In the genomic region with DNA sequence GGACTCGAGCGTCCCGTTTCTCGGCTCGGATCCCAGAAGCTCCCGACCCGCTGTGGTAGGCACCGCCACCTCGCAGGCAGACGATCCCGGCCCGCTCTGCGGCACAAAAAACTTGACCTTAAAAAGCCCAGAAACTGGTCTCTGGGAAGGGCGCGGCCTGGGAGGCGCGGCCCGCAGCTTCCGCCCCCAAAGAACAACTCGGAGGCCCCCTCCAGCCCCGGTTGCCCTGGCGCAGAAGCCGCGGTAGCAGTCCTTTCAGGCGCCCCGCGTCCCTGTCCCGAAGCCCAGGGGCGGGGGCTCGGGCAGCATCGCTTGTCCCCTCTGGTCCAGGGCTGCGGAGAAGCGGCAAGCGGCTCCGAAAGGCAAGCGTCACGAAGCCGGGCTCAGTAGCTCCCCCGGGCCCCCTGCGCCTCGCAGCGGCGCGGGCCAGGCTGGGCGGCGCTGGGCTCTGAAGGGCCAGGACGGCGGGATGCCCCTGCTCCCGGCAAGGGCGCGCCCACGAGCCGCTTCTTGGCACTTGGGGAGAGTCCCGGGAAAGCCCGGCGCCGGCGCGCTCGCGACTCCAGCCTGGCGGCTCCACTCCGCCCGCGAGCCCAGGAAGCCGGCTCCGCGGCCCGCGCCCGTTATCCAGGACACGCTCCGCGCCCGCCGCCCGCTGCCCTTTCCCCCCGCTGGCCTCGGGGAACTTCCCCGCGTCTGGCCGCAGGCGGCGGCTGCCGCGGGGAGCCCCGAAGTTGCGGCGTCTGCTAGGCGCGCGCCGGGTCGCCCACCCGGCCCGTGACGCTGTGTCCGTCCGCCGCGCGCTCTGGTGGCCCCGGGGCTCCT, we compare ENCODE assay signal across 8 cellular contexts. TPM values are rescaled to one million over a fixed set of nuclear protein-coding genes. Genes with fewer than 3 reads are reported as not detected.
DNase-seq lines count a peak whose midpoint lies in the region; ATAC-seq and TF ChIP-seq lines count a peak whose summit lies in the region.

A gene with protein sequence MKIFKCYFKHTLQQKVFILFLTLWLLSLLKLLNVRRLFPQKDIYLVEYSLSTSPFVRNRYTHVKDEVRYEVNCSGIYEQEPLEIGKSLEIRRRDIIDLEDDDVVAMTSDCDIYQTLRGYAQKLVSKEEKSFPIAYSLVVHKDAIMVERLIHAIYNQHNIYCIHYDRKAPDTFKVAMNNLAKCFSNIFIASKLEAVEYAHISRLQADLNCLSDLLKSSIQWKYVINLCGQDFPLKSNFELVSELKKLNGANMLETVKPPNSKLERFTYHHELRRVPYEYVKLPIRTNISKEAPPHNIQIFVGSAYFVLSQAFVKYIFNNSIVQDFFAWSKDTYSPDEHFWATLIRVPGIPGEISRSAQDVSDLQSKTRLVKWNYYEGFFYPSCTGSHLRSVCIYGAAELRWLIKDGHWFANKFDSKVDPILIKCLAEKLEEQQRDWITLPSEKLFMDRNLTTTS (minus strand): TSS at position 98 of the 825 bp plus-strand sequence. CDS start 22,521 bp downstream, outside the sequence.

- H3K9me3 ChIP-seq in CD4-positive, alpha-beta memory T cell (ENCODE audit: control insufficient read depth in 1 of 2, low read length in 2 of 2), result no peaks in the 10 kb centered on the region
- peaks cover 0 to 3% of the 10 kb centered on the region in 2 donors for H3K9me3 ChIP-seq in lung (ENCODE audit: control insufficient read depth in 2 of 2, insufficient read depth in 1 of 2, low read length in 1 of 2)

- TF ChIP-seq CTCF in lung (IDR thresholded peaks at IDR 0.05; ENCODE audit: control extremely low read depth, extremely low read depth), result no peak

- peaks cover 3 to 15% of the 10 kb centered on the region in 2 donors for H3K36me3 Mint-ChIP-seq in CD4-positive, alpha-beta memory T cell

- H3K27me3 Mint-ChIP-seq in CD4-positive, alpha-beta memory T cell, result peaks cover 0 to 3% of the 10 kb centered on the region in 2 donors

- no peaks in the 10 kb centered on the region for H3K36me3 ChIP-seq in CD4-positive, alpha-beta memory T cell (ENCODE audit: insufficient read depth, low read length)
- no peaks in the 10 kb centered on the region for H3K36me3 ChIP-seq in lung (ENCODE audit: control insufficient read depth in 2 of 2, insufficient read depth in 2 of 2, low read length in 2 of 2)

- intact Hi-C loops in CD4-positive, alpha-beta memory T cell (cut with micrococcal nuclease), result loop anchor here (1.0 to 10.0 kb wide), 5 partner anchors 8 to 630 kb away; partner anchors contain the start of genes CERT1 and POLK

- no peaks in the 10 kb centered on the region for H3K27me3 ChIP-seq in CD4-positive, alpha-beta memory T cell (ENCODE audit: insufficient read depth, low read length)
- H3K27me3 ChIP-seq in lung (ENCODE audit: control insufficient read depth, insufficient read depth), result no peaks in the 10 kb centered on the region

- peak; percentile 30 to 53 (median 44) for DNase-seq in CD4-positive, alpha-beta memory T cell
- DNase-seq in activated CD4-positive, CD25-positive, alpha-beta regulatory T cell treated with anti-CD3 and anti-CD28 coated beads, Interleukin-2, amount 50 U/mL, for 72 hours, result peak; percentile 70
- peak; percentile 23 for DNase-seq in effector CD4-positive, alpha-beta T cell
- peak; percentile 39 for DNase-seq in lung (ENCODE audit: low spot score)
- DNase-seq in stimulated activated naive CD4-positive, alpha-beta T cell treated with Interleukin-2 at 50 U/mL for 16 hours (lab: John Stamatoyannopoulos, UW), result peak; percentile 33
- DNase-seq in Ammon's horn (ENCODE audit: low spot score), result no peak

- H3K27ac ChIP-seq in CD4-positive, alpha-beta memory T cell (ENCODE audit: low read depth, low read length), result peak within 1 kb of the TSS; percentile 67
- peak within 1 kb of the TSS; percentile 61 to 81 for H3K27ac ChIP-seq in lung (ENCODE audit: low read depth in 1 of 2, low read length in 1 of 2)

- H3K4me1 ChIP-seq in CD4-positive, alpha-beta memory T cell (ENCODE audit: insufficient read depth, low read length), result peaks cover 78% of the 10 kb centered on the region
- H3K4me1 ChIP-seq in lung (ENCODE audit: control insufficient read depth in 2 of 2, insufficient read depth in 2 of 2, low read length in 2 of 2), result peaks cover 0 to 10% of the 10 kb centered on the region in 2 donors

- H3K9me3 Mint-ChIP-seq in CD4-positive, alpha-beta memory T cell, result no peaks in the 10 kb centered on the region

- peak within 1 kb of the TSS; percentile 28 to 43 for H3K4me3 ChIP-seq in CD4-positive, alpha-beta memory T cell (ENCODE audit: low read length in 2 of 2)
- H3K4me3 ChIP-seq in lung, result peak within 1 kb of the TSS; percentile 90

- peaks cover 47 to 85% (median 76%) of the 10 kb centered on the region in 4 donors for H3K4me1 Mint-ChIP-seq in CD4-positive, alpha-beta memory T cell

- POLR2A ChIA-PET in CD4-positive, alpha-beta memory T cell (lab: Charles Lee; ENCODE audit: partially characterized antibody), result interaction anchor here (0.6 to 3.4 kb wide), 13 partner anchors 11 to 665 kb away, joined by 3 to 46 read pairs (median 4); partner anchors contain the start of genes ANKRD31 and POC5

- WGBS in lung, 2 donors, result 0% methylated on average over 61 to 103 of the region's 103 CpGs

- H3K4me3 Mint-ChIP-seq in CD4-positive, alpha-beta memory T cell, result peak within 1 kb of the TSS; percentile 83 to 97 (median 94)

- CTCF ChIA-PET in CD4-positive, alpha-beta memory T cell (lab: Charles Lee; ENCODE audit: partially characterized antibody), result interaction anchor here (0.6 to 10.0 kb wide), 9 partner anchors 10 to 284 kb away, joined by 3 to 90 read pairs (median 3); partner anchors contain the start of genes ANKRD31 and HMGCR

- peak within 1 kb of the TSS; percentile 90 to 96 (median 93) for H3K27ac Mint-ChIP-seq in CD4-positive, alpha-beta memory T cell

- ATAC-seq in HG03045 (IDR thresholded peaks at IDR 0.05; ENCODE audit: unreplicated experiment), result peak; percentile 40
- peak; percentile 54 for ATAC-seq in lung (ENCODE audit: insufficient read depth, low FRiP score)
- ATAC-seq in GM19467 (IDR thresholded peaks at IDR 0.05; ENCODE audit: unreplicated experiment), result no peak

RNA-seq across cellular contexts. Expression of the gene that starts here (rescaled TPM):
- total RNA-seq in CD4-positive, alpha-beta memory T cell, result 10 to 100 TPM; 30.8 to 31.4 TPM
- polyA plus RNA-seq in CD4-positive, alpha-beta memory T cell, result 1 to 10 TPM; 2.0 to 2.2 TPM
- 1 to 10 TPM; 1.9 to 2.8 TPM for total RNA-seq in lung
- under 1 TPM; 0.54 to 0.55 TPM for polyA plus RNA-seq in lung

Comparison
In these comparisons a context has a peak if more than half of its experiments do, and no peak if none do; other contexts are left out.
1. RNA of the gene that starts here (total RNA-seq): 30.8 to 31.4 TPM in CD4-positive, alpha-beta memory T cell; 1.9 to 2.8 TPM in lung; every median in the first group is over 4 times any median in the second.